21 cellular contexts compared by ENCODE assay signal in genomic region chr2:152759290-152760072, GRCh38.
"Had no signal": no experiment of that assay in that cellular context is flagged by ENCODE, and none has a peak within 500 bp of the region (broad histone marks: within the 10 kb centered on the region; RNA-seq: fewer than 3 reads in every experiment).

No MANE protein-coding gene starts in this region.

- H3K9me3 ChIP-seq: ovary, psoas muscle, stomach, thyroid gland had no signal

- H3K9me3 Mint-ChIP-seq: memory B cell, natural killer cell, type B pancreatic cell had no signal

- H3K4me3 ChIP-seq: dorsolateral prefrontal cortex, lung, ovary, psoas muscle, skin epidermis, stomach, thyroid gland had no signal

- H3K36me3 Mint-ChIP-seq: natural killer cell had no signal

- H3K27me3 ChIP-seq: dorsolateral prefrontal cortex, ovary, stomach, thyroid gland had no signal

- H3K27ac Mint-ChIP-seq: memory B cell, natural killer cell, type B pancreatic cell had no signal

- ATAC-seq: left lobe of liver, natural killer cell, psoas muscle, right cardiac atrium had no signal

- H3K4me3 Mint-ChIP-seq: memory B cell, natural killer cell, type B pancreatic cell had no signal

- H3K36me3 ChIP-seq: ovary had no signal

- DNase-seq: dorsolateral prefrontal cortex; effector CD4-positive, alpha-beta T cell; kidney; natural killer cell; occipital lobe; ovary; posterior cingulate gyrus; psoas muscle; right cardiac atrium; stimulated activated CD4-positive, alpha-beta T cell treated with anti-CD3 and anti-CD28 coated beads, Interleukin-12 subunit alpha, Interleukin-12 subunit beta, amount 100 ng/mL, for 4 hours; stimulated activated CD4-positive, alpha-beta T cell treated with anti-CD3 and anti-CD28 coated beads, Interleukin-1b, Interleukin-23, amount 100 ng/mL, for 48 hours; stimulated activated CD4-positive, alpha-beta T cell treated with anti-CD3 and anti-CD28 coated beads, Interleukin-4, amount 100 ng/mL, for 1 hour; stimulated activated CD8-positive, alpha-beta memory T cell treated with anti-CD3 and anti-CD28 coated beads, Interleukin-4, amount 100 ng/mL, for 48 hours; stimulated activated naive CD4-positive, alpha-beta T cell treated with Interleukin-2 at 50 U/mL for 16 hours; stomach; thyroid gland had no signal

- H3K4me1 ChIP-seq: psoas muscle, stomach, thyroid gland had no signal

- H3K4me1 Mint-ChIP-seq: natural killer cell had no signal

- H3K27me3 Mint-ChIP-seq: memory B cell, type B pancreatic cell had no signal

- H3K27ac ChIP-seq: dorsolateral prefrontal cortex, ovary, psoas muscle, skin epidermis, stomach, thyroid gland had no signal
